ENCODE assay signal across 8 cellular contexts in the genomic region with DNA sequence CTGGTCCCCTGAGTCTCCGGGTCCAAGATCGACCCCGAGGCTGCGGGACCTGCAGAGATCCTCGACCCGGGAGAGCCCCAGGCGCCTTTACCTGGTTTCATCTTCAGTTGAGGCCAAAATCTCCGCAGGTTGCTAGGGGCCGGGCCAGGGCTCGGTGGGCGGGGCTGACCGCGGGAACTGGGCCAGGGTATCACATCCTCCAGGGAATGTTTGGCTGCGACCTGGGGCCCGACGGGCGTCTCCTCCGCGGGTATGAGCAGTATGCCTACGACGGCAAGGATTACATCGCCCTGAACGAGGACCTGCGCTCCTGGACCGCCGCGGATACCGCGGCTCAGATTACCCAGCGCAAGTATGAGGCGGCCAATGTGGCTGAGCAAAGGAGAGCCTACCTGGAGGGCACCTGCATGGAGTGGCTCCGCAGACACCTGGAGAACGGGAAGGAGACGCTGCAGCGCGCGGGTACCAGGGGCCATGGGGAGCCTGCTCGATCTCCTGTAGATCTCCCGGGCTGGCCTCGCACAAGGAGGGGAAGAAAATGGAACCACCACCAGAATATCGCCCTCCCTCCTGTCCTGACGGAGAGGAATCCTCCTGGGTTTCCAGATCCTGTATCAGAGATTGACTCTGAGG. TPM values are rescaled to one million over a fixed set of nuclear protein-coding genes. Genes with fewer than 3 reads are reported as not detected.
DNase-seq lines count a peak whose midpoint lies in the region; TF ChIP-seq lines count a peak whose summit lies in the region.

No MANE protein-coding gene starts in this region.

- H3K27me3 Mint-ChIP-seq in activated CD4-positive, alpha-beta memory T cell treated with anti-CD3 and anti-CD28 coated beads, Interleukin-2, amount 10 ng/mL, durations not matched to agents 7 days and 5 days = peaks cover 32% of the 10 kb centered on the region

- H3K27ac Mint-ChIP-seq in activated CD4-positive, alpha-beta memory T cell treated with anti-CD3 and anti-CD28 coated beads, Interleukin-2, amount 10 ng/mL, durations not matched to agents 7 days and 5 days = no peak overlapping the region

- H4K20me1 ChIP-seq in fibroblast of lung (ENCODE audit: control insufficient read depth, extremely low read depth, insufficient read depth, low read length) = no peaks in the 10 kb centered on the region

- CTCF ChIA-PET in activated CD4-positive, alpha-beta memory T cell treated with anti-CD3 and anti-CD28 coated beads, Interleukin-2, amount 10 ng/mL, durations not matched to agents 7 days and 5 days (lab: Charles Lee) = no interaction called here

- POLR2A ChIA-PET in activated CD4-positive, alpha-beta memory T cell treated with anti-CD3 and anti-CD28 coated beads, Interleukin-2, amount 10 ng/mL, durations not matched to agents 7 days and 5 days (lab: Charles Lee) = no interaction called here

- H2AFZ ChIP-seq in fibroblast of lung (ENCODE audit: low read length) = no peak overlapping the region

- no peaks in the 10 kb centered on the region for H3K9me3 Mint-ChIP-seq in activated CD4-positive, alpha-beta memory T cell treated with anti-CD3 and anti-CD28 coated beads, Interleukin-2, amount 10 ng/mL, durations not matched to agents 7 days and 5 days

- TF ChIP-seq CTCF in fibroblast of lung (conservative IDR thresholded peaks at IDR 0.05 in 1 of 2, IDR thresholded peaks at IDR 0.05 in 1 of 2; ENCODE audit: low read depth in 1 of 2, low read length in 2 of 2) = no peak
- no peak for TF ChIP-seq CTCF in neutrophil (IDR thresholded peaks at IDR 0.05)

- H3K4me3 ChIP-seq in fibroblast of lung (replicated peaks in 1 of 4; ENCODE audit: control extremely low read depth in 1 of 4, insufficient read depth in 1 of 4, low read depth in 3 of 4, low read length in 4 of 4) (peak overlapping the region in 3 of 4 experiments; percentile 24 to 56 (median 31)), neutrophil (ENCODE audit: low read depth in 1 of 2, low read length in 1 of 2) (peak overlapping the region; percentile 20 to 63)

- peak overlapping the region; percentile 29 for H3K4me3 Mint-ChIP-seq in activated CD4-positive, alpha-beta memory T cell treated with anti-CD3 and anti-CD28 coated beads, Interleukin-2, amount 10 ng/mL, durations not matched to agents 7 days and 5 days

- H3K4me1 ChIP-seq in ES-I3 (ENCODE audit: insufficient read depth, low read length) = no peaks in the 10 kb centered on the region
- H3K4me1 ChIP-seq in fibroblast of lung (ENCODE audit: control insufficient read depth, extremely low read depth, insufficient read depth, low read length) = no peaks in the 10 kb centered on the region
- H3K4me1 ChIP-seq in neutrophil (ENCODE audit: control insufficient read depth in 1 of 2, insufficient read depth in 1 of 2, low read depth in 1 of 2, low read length in 1 of 2) = peaks cover 17 to 18% of the 10 kb centered on the region in 2 experiments

- H3K79me2 ChIP-seq in fibroblast of lung (ENCODE audit: control insufficient read depth, insufficient read depth, low read length) = no peaks in the 10 kb centered on the region

- no peaks in the 10 kb centered on the region for H3K36me3 ChIP-seq in ES-I3 (ENCODE audit: insufficient read depth, low read length)
- no peaks in the 10 kb centered on the region for H3K36me3 ChIP-seq in fibroblast of lung (ENCODE audit: control insufficient read depth, insufficient read depth, low read length)
- no peaks in the 10 kb centered on the region for H3K36me3 ChIP-seq in neutrophil

- peaks cover 16% of the 10 kb centered on the region for H3K4me1 Mint-ChIP-seq in activated CD4-positive, alpha-beta memory T cell treated with anti-CD3 and anti-CD28 coated beads, Interleukin-2, amount 10 ng/mL, durations not matched to agents 7 days and 5 days

- no peak overlapping the region for H3K27ac ChIP-seq in fibroblast of lung (ENCODE audit: insufficient read depth, low read length)
- no peak overlapping the region for H3K27ac ChIP-seq in neutrophil

- peaks cover 18% of the 10 kb centered on the region for H3K27me3 ChIP-seq in fibroblast of lung (ENCODE audit: control insufficient read depth, insufficient read depth, low read length)
- peaks cover 60% of the 10 kb centered on the region for H3K27me3 ChIP-seq in neutrophil

- H3K36me3 Mint-ChIP-seq in activated CD4-positive, alpha-beta memory T cell treated with anti-CD3 and anti-CD28 coated beads, Interleukin-2, amount 10 ng/mL, durations not matched to agents 7 days and 5 days (ENCODE audit: low read depth) = peaks cover 5% of the 10 kb centered on the region

- H3K9ac ChIP-seq in ES-I3 (ENCODE audit: low read depth, low read length) (peak overlapping the region; percentile 54; the same call in 1 of the 2 replicates), fibroblast of lung (ENCODE audit: insufficient read depth, low read length) (no peak overlapping the region)

- H3K9me3 ChIP-seq in ES-I3 (ENCODE audit: control insufficient read depth, insufficient read depth, low read length) (no peaks in the 10 kb centered on the region), fibroblast of lung (ENCODE audit: control insufficient read depth, insufficient read depth, low read depth, low read length) (no peaks in the 10 kb centered on the region), neutrophil (no peaks in the 10 kb centered on the region)

- DNase-seq in activated CD4-positive, alpha-beta memory T cell treated with anti-CD3 and anti-CD28 coated beads, Interleukin-2, amount 10 ng/mL, durations not matched to agents 7 days and 5 days = no peak
- no peak for DNase-seq in fibroblast of lung (ENCODE audit: low read depth in 2 of 2)
- no peak for DNase-seq in NCI-H187 treated with DMSO at 0.1 percent for 48 hours (lab: John Stamatoyannopoulos, UW)
- DNase-seq in H4 (ENCODE audit: low spot score) = no peak
- no peak for DNase-seq in AG08395 (ENCODE audit: low spot score)
- no peak for DNase-seq in activated CD4-positive, CD25-positive, alpha-beta regulatory T cell (lab: John Stamatoyannopoulos, UW)

- H3K4me2 ChIP-seq in fibroblast of lung (ENCODE audit: extremely low read depth, insufficient read depth, low read length) = peak overlapping the region; percentile 81

RNA-seq across cellular contexts. Expression of a gene that starts 53.8 kb away (rescaled TPM):
- total RNA-seq in activated CD4-positive, alpha-beta memory T cell treated with anti-CD3 and anti-CD28 coated beads, Interleukin-2, amount 10 ng/mL, durations not matched to agents 7 days and 5 days = 10 to 100 TPM; 75.5 to 77.8 TPM
- 42.1 and 46.1 TPM in 2 replicates for total RNA-seq in fibroblast of lung
- 21.1 and 25.0 TPM in 2 replicates for polyA plus RNA-seq in fibroblast of lung
- polyA plus RNA-seq in fibroblast of lung (2012) = 29.2 and 32.4 TPM in 2 replicates
- polyA minus RNA-seq in fibroblast of lung (ENCODE audit: low replicate concordance) = 28.0 and 28.3 TPM in 2 replicates
- 32.6 and 46.8 TPM in 2 replicates for total RNA-seq in H4 (2014; rRNA removed; shearing (Covaris generic))

RNA-seq across cellular contexts. Expression of a gene that starts 59.8 kb away (rescaled TPM):
- 10 to 100 TPM; 62.5 to 62.6 TPM for total RNA-seq in activated CD4-positive, alpha-beta memory T cell treated with anti-CD3 and anti-CD28 coated beads, Interleukin-2, amount 10 ng/mL, durations not matched to agents 7 days and 5 days
- total RNA-seq in fibroblast of lung = 13.9 and 16.8 TPM in 2 replicates
- 52.4 and 53.6 TPM in 2 replicates for polyA plus RNA-seq in fibroblast of lung
- 44.8 and 45.8 TPM in 2 replicates for polyA plus RNA-seq in fibroblast of lung (2012)
- polyA minus RNA-seq in fibroblast of lung (ENCODE audit: low replicate concordance) = 48.6 and 56.9 TPM in 2 replicates
- 57.8 and 68.7 TPM in 2 replicates for total RNA-seq in H4 (2014; rRNA removed; shearing (Covaris generic))
